In the genomic region with DNA sequence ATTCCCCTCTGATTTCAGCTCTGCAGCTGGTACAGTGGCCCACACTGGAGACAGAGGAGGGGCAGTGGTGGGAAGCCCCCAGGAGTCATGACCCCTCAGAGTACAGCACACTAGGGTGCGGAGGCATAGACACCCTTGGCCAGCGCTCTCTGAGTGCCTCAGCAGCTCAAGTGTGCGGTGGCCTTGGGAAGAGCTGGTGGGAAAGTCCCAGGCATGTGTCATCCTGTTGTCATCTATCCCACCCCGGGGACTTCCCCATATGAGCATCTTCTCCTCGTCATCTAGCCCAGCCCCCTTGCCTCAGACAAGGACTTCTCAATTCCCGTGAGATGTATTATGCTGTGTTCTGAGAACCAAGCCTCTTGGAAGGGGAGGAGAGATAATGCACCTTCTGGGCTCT, we compare ENCODE assay signal across 8 cellular contexts. TPM values are rescaled to one million over a fixed set of nuclear protein-coding genes. Genes with fewer than 3 reads are reported as not detected.
DNase-seq lines count a peak whose midpoint lies in the region; ATAC-seq and TF ChIP-seq lines count a peak whose summit lies in the region.

No MANE protein-coding gene starts in this region.

- TF ChIP-seq POLR2A in adrenal gland (IDR thresholded peaks at IDR 0.05) = no peak
- no peak for TF ChIP-seq POLR2A in tibial nerve (IDR thresholded peaks at IDR 0.05)

- peak; percentile 69 for DNase-seq in SW480 (ENCODE audit: low spot score)
- DNase-seq in adrenal gland = peak; percentile 67 to 92 (median 81)
- no peak for DNase-seq in osteocyte (ENCODE audit: extremely low spot score, unreplicated experiment)
- no peak for DNase-seq in SK-N-DZ (ENCODE audit: low spot score)
- DNase-seq in DMS79 treated with DMSO at 0.1 percent for 48 hours (lab: John Stamatoyannopoulos, UW) = no peak
- no peak for DNase-seq in tibial nerve (ENCODE audit: low spot score in 2 of 2)

- H3K9me3 Mint-ChIP-seq in osteocyte (ENCODE audit: unreplicated experiment) = no peaks in the 10 kb centered on the region

- peak overlapping the region; percentile 60 for H3K27ac Mint-ChIP-seq in osteocyte (ENCODE audit: unreplicated experiment)

- H3K4me3 ChIP-seq in adrenal gland (no peak overlapping the region), tibial nerve (no peak overlapping the region)

- H3K4me1 ChIP-seq in adrenal gland (replicated peaks in 1 of 2) (peaks cover 0 to 17% of the 10 kb centered on the region in 2 donors), tibial nerve (peaks cover 0 to 11% (median 5%) of the 10 kb centered on the region in 4 donors)

- no peaks in the 10 kb centered on the region for H3K27me3 Mint-ChIP-seq in osteocyte (ENCODE audit: unreplicated experiment)

- WGBS in adrenal gland, 4 donors = 24 to 35% (median 25%) methylated on average over 4 to 6 of the region's 6 CpGs
- 58 to 77% methylated on average over 6 of the region's 6 CpGs for WGBS in tibial nerve, 2 donors

- H3K9me3 ChIP-seq in adrenal gland (replicated peaks in 1 of 3) = no peaks in the 10 kb centered on the region
- no peaks in the 10 kb centered on the region for H3K9me3 ChIP-seq in tibial nerve

- H3K27ac ChIP-seq in adrenal gland = peak overlapping the region in 1 of 5 donors; percentile 59
- H3K27ac ChIP-seq in tibial nerve = no peak overlapping the region

- TF ChIP-seq CTCF in adrenal gland (IDR thresholded peaks at IDR 0.05) (no peak), osteocyte (IDR thresholded peaks at IDR 0.05) (no peak), tibial nerve (IDR thresholded peaks at IDR 0.05) (no peak)

- H3K27me3 ChIP-seq in adrenal gland (no peaks in the 10 kb centered on the region), tibial nerve (no peaks in the 10 kb centered on the region)

- TF ChIP-seq EP300 in tibial nerve (IDR thresholded peaks at IDR 0.05) = no peak

- peak; percentile 56 for ATAC-seq in GM18519 (IDR thresholded peaks at IDR 0.05; ENCODE audit: low FRiP score, unreplicated experiment)
- ATAC-seq in HG02938 (IDR thresholded peaks at IDR 0.05; ENCODE audit: unreplicated experiment) = peak; percentile 70

- H3K4me1 Mint-ChIP-seq in osteocyte (ENCODE audit: unreplicated experiment) = peaks cover 42% of the 10 kb centered on the region

- H3K36me3 ChIP-seq in adrenal gland (replicated peaks in 1 of 2) (no peaks in the 10 kb centered on the region), tibial nerve (no peaks in the 10 kb centered on the region)

- intact Hi-C loops in adrenal gland (cut with DNase I) = no loop called here

- no peak overlapping the region for H3K4me3 Mint-ChIP-seq in osteocyte (ENCODE audit: unreplicated experiment)

- no peaks in the 10 kb centered on the region for H3K36me3 Mint-ChIP-seq in osteocyte (ENCODE audit: unreplicated experiment)

RNA-seq across cellular contexts. Expression of gene PPIF, which starts 15.6 kb away (rescaled TPM):
- total RNA-seq in adrenal gland (100 to 1,000 TPM; 179 to 619 (median 259) TPM), osteocyte (17.0 and 20.7 TPM in 2 replicates), tibial nerve (10 to 100 TPM; 16.6 to 36.0 (median 20.6) TPM)
- polyA plus RNA-seq in adrenal gland = 100 to 1,000 TPM in 1 of 3 donors, 10 to 100 TPM in 2; 43.8 to 564 (median 74.3) TPM
- polyA plus RNA-seq in SK-N-DZ (2014; cell fraction: cytosol; rRNA removed) = 109 and 110 TPM in 2 replicates
- polyA plus RNA-seq in SK-N-DZ (2014; cell fraction: nucleus; rRNA removed) = 98.3 and 106 TPM in 2 replicates

Comparison
In these comparisons a context has a peak if more than half of its experiments do, and no peak if none do; other contexts are left out.
1. DNase-seq: peak in SW480 (single experiment) and adrenal gland (7 of 7); none in osteocyte (single experiment), SK-N-DZ (single experiment), DMS79 treated with DMSO at 0.1 percent for 48 hours (single experiment) and tibial nerve (0 of 2).